Comparison of ENCODE assay signal across 8 cellular contexts in genomic region chr18:27903906-27904305, GRCh38.
"Had no signal": no experiment of that assay in that cellular context is flagged by ENCODE, and none has a peak within 500 bp of the region (broad histone marks: within the 10 kb centered on the region; RNA-seq: fewer than 3 reads in every experiment).

No MANE protein-coding gene starts in this region.

- H3K9ac ChIP-seq: GM23248 had no signal

- H3K4me3 ChIP-seq: GM23248, HAP-1, K562 had no signal

- H3K27ac ChIP-seq: GM23248 had no signal

- DNase-seq: GM23248, GOT3, H7, HFFc6, IMR-90 had no signal

- H3K4me3 Mint-ChIP-seq: HFFc6 had no signal

- H3K36me3 ChIP-seq: HAP-1 had no signal

- H2AFZ ChIP-seq: GM23248 had no signal

- H3K27ac Mint-ChIP-seq: HFFc6 had no signal

- ATAC-seq: HCT116, K562 had no signal
